ENCODE assay signal across 1 cellular context in genomic region chr7:100171087-100171681, GRCh38.
TF ChIP-seq lines count a peak whose summit lies in the region.

No MANE protein-coding gene starts in this region.

TF ChIP-seq in GM12878, 131 proteins besides CTCF, POLR2A, EP300 and RAD21:
- TF ChIP-seq ZNF384 (IDR thresholded peaks at IDR 0.05; ENCODE audit: borderline replicate concordance, low read depth, low read length) (no peak), RCOR1 (conservative IDR thresholded peaks at IDR 0.05; ENCODE audit: low read depth, low read length) (no peak), NFIC (IDR thresholded peaks at IDR 0.05; ENCODE audit: low read depth, low read length) (no peak), BRCA1 (IDR thresholded peaks at IDR 0.05; ENCODE audit: low read depth, low read length) (no peak), CHD4 (IDR thresholded peaks at IDR 0.05) (no peak), CREM (IDR thresholded peaks at IDR 0.05; ENCODE audit: low read depth) (no peak), EGR1 (IDR thresholded peaks at IDR 0.05; ENCODE audit: borderline replicate concordance in 1 of 2, low read depth in 2 of 2, low read length in 2 of 2) (no peak), TCF12 (IDR thresholded peaks at IDR 0.05; ENCODE audit: low read depth, low read length) (no peak), KDM1A (IDR thresholded peaks at IDR 0.05; ENCODE audit: borderline replicate concordance) (no peak), POU2F2 (IDR thresholded peaks at IDR 0.05; ENCODE audit: borderline replicate concordance, low read depth, low read length) (no peak), YBX1 (IDR thresholded peaks at IDR 0.05) (no peak), SMC3 (IDR thresholded peaks at IDR 0.05; ENCODE audit: borderline replicate concordance, low read length) (no peak), IRF4 (IDR thresholded peaks at IDR 0.05; ENCODE audit: low read depth, low read length) (no peak), SRF (IDR thresholded peaks at IDR 0.05; ENCODE audit: low read depth in 2 of 2, low read length in 2 of 2) (no peak), LARP7 (IDR thresholded peaks at IDR 0.05) (no peak), CEBPB (IDR thresholded peaks at IDR 0.05; ENCODE audit: borderline replicate concordance in 1 of 2, low read depth in 2 of 2, low read length in 2 of 2) (no peak), FOXM1 (IDR thresholded peaks at IDR 0.05; ENCODE audit: low read depth, low read length) (no peak)
TF ChIP-seq in GM12878: peak in this region for 0.
